ENCODE assay signal across 8 cellular contexts in the genomic region with DNA sequence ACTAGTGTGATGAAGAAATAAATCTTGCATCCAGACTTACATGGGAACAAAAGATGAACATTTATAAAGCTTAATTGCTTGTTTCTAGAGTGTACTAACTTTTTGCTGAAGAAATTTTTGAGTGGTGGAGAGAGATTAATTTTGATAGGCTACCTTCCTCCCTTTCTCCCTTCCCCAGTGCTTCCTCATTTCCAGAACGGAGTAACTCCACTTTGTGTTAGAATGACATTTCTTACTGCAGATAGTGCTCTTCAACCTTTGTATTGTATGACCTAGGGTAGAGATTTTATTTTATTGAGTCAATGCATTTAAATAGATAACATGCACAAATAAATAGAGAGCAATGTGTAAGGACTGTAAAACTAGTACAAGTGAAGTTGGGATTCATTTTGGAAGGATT. TPM values are rescaled to one million over a fixed set of nuclear protein-coding genes. Genes with fewer than 3 reads are reported as not detected.
A peak's percentile ranks its signal among the peaks of the same experiment; 100 is the strongest.
DNase-seq lines count a peak whose midpoint lies in the region; ATAC-seq, FAIRE-seq and TF ChIP-seq lines count a peak whose summit lies in the region.

No MANE protein-coding gene starts in this region.

- dilution Hi-C loops in endothelial cell of umbilical vein (cut with MboI; ENCODE audit: extremely low pct_ligation_motif_present, low sequenced_read_pairs): no loop called here

- FAIRE-seq in endothelial cell of umbilical vein (lab: Jason Lieb, UNC): no peak

- H3K36me3 ChIP-seq in GM23338 (ENCODE audit: insufficient read depth) (peaks cover 8% of the 10 kb centered on the region; the same call in 1 of the 2 replicates), OCI-LY7 (ENCODE audit: insufficient read depth, low read length) (peaks cover 52% of the 10 kb centered on the region), endothelial cell of umbilical vein (ENCODE audit: control insufficient read depth in 2 of 2, extremely low read depth in 1 of 2, insufficient read depth in 2 of 2, low read length in 2 of 2) (peaks cover 2 to 4% of the 10 kb centered on the region in 2 experiments), sigmoid colon (no peaks in the 10 kb centered on the region)

- H3K9me1 ChIP-seq in endothelial cell of umbilical vein (replicated peaks; ENCODE audit: control insufficient read depth, extremely low read depth, insufficient read depth, low read length): no peaks in the 10 kb centered on the region

- H3K9me2 ChIP-seq in GM23338 (ENCODE audit: insufficient read depth) (no peaks in the 10 kb centered on the region), OCI-LY7 (ENCODE audit: insufficient read depth, low read length) (no peaks in the 10 kb centered on the region)

- H3K4me2 ChIP-seq in GM23338: peak overlapping the region; percentile 89
- H3K4me2 ChIP-seq in OCI-LY7 (ENCODE audit: low read length): peak overlapping the region; percentile 89
- H3K4me2 ChIP-seq in endothelial cell of umbilical vein (ENCODE audit: insufficient read depth, low read length): peak overlapping the region; percentile 95

- TF ChIP-seq CTCF in GM23338 (conservative IDR thresholded peaks at IDR 0.05; ENCODE audit: low read depth in 2 of 2) (no peak), OCI-LY7 (conservative IDR thresholded peaks at IDR 0.05; ENCODE audit: low read length) (no peak), endothelial cell of umbilical vein (IDR thresholded peaks at IDR 0.05; ENCODE audit: extremely low read depth in 1 of 2, insufficient read depth in 1 of 2, low read depth in 1 of 2, low read length in 2 of 2) (no peak), sigmoid colon (IDR thresholded peaks at IDR 0.05) (no peak)

- H3K4me3 ChIP-seq in GM23338 (peak overlapping the region; percentile 71), OCI-LY7 (ENCODE audit: low read depth, low read length, poor library complexity, severe bottlenecking) (peak overlapping the region; percentile 98), endothelial cell of umbilical vein (replicated peaks in 1 of 3; ENCODE audit: insufficient read depth in 1 of 3, low read depth in 1 of 3, low read length in 3 of 3) (peak overlapping the region; percentile 78 to 98 (median 90)), sigmoid colon (peak overlapping the region in 3 of 4 donors; percentile 78 to 96 (median 91))

- H4K20me1 ChIP-seq in GM23338 (replicated peaks; ENCODE audit: insufficient read depth): peaks cover 49% of the 10 kb centered on the region
- peaks cover 44% of the 10 kb centered on the region for H4K20me1 ChIP-seq in OCI-LY7 (ENCODE audit: insufficient read depth, low read length)
- H4K20me1 ChIP-seq in endothelial cell of umbilical vein (replicated peaks; ENCODE audit: control insufficient read depth, extremely low read depth, insufficient read depth, low read length): peaks cover 11% of the 10 kb centered on the region

- BruUV-seq in OCI-LY7 (replicated peaks; lab: Mats Ljungman, UMichigan): no TSS peak
- BruUV-seq in endothelial cell of umbilical vein (replicated peaks; lab: Mats Ljungman, UMichigan): no TSS peak

- H3K79me2 ChIP-seq in GM23338 (replicated peaks; ENCODE audit: insufficient read depth) (peaks cover 63% of the 10 kb centered on the region), OCI-LY7 (ENCODE audit: insufficient read depth, low read depth, low read length) (peaks cover 64% of the 10 kb centered on the region), endothelial cell of umbilical vein (ENCODE audit: control insufficient read depth, insufficient read depth, low read length) (peaks cover 66% of the 10 kb centered on the region)

- H3K9me3 ChIP-seq in OCI-LY7 (ENCODE audit: low read length): no peaks in the 10 kb centered on the region
- no peaks in the 10 kb centered on the region for H3K9me3 ChIP-seq in endothelial cell of umbilical vein (replicated peaks; ENCODE audit: control insufficient read depth, insufficient read depth, low read length)
- H3K9me3 ChIP-seq in sigmoid colon: no peaks in the 10 kb centered on the region

- DNase-seq in GM23338 (ENCODE audit: low spot score) (no peak), OCI-LY7 (ENCODE audit: low spot score) (peak; percentile 20), endothelial cell of umbilical vein (ENCODE audit: low read depth, low spot score) (peak; percentile 20), sigmoid colon (no peak), anterior cingulate cortex (lab: John Stamatoyannopoulos, UW) (no peak), HEK293T (ENCODE audit: extremely low spot score) (no peak)
- no peak for DNase-seq in activated effector memory CD4-positive, alpha-beta T cell treated with anti-CD3 and anti-CD28 coated beads, Interleukin-2, amount 50 U/mL, for 16 hours

- 3 to 41% methylated on average over 1 of the region's 1 CpG for WGBS in sigmoid colon, 2 donors

- no peaks in the 10 kb centered on the region for H3K9me3 Mint-ChIP-seq in GM23338

- peaks cover 13% of the 10 kb centered on the region for H3K27me3 Mint-ChIP-seq in GM23338 (ENCODE audit: insufficient read depth, low read depth, poor library complexity)

- peaks cover 14% of the 10 kb centered on the region for H3K36me3 Mint-ChIP-seq in GM23338 (ENCODE audit: low read depth)

- H2AFZ ChIP-seq in GM23338 (no peak overlapping the region), OCI-LY7 (ENCODE audit: low read length) (no peak overlapping the region), endothelial cell of umbilical vein (ENCODE audit: low read depth, low read length) (no peak overlapping the region)

- peak overlapping the region; percentile 74 for H3K9ac ChIP-seq in endothelial cell of umbilical vein (replicated peaks; ENCODE audit: extremely low read depth, insufficient read depth, low read length)

- H3K27ac ChIP-seq in GM23338 (ENCODE audit: low read depth) (no peak overlapping the region), OCI-LY7 (ENCODE audit: low read depth, low read length, poor library complexity, severe bottlenecking) (peak overlapping the region; percentile 88), endothelial cell of umbilical vein (ENCODE audit: insufficient read depth, low read depth, low read length) (no peak overlapping the region), sigmoid colon (peak overlapping the region; percentile 100)

- H3F3A ChIP-seq in GM23338 (replicated peaks; ENCODE audit: low read depth): no peaks in the 10 kb centered on the region

- H3K27ac Mint-ChIP-seq in GM23338: no peak overlapping the region

- ATAC-seq in GM23338: no peak
- ATAC-seq in HG02981 (IDR thresholded peaks at IDR 0.05; ENCODE audit: unreplicated experiment): no peak

- H3K4me3 Mint-ChIP-seq in GM23338: peak overlapping the region; percentile 92

- H3K4me1 ChIP-seq in GM23338 (ENCODE audit: insufficient read depth): peaks cover 18% of the 10 kb centered on the region
- peaks cover 37% of the 10 kb centered on the region for H3K4me1 ChIP-seq in OCI-LY7 (ENCODE audit: insufficient read depth, low read length, poor library complexity, severe bottlenecking)
- peaks cover 18% of the 10 kb centered on the region for H3K4me1 ChIP-seq in endothelial cell of umbilical vein (ENCODE audit: control insufficient read depth, extremely low read depth, insufficient read depth, low read length)
- peaks cover 0 to 43% (median 32%) of the 10 kb centered on the region in 4 donors for H3K4me1 ChIP-seq in sigmoid colon

- intact Hi-C loops in OCI-LY7 (cut with micrococcal nuclease; ENCODE audit: unreplicated experiment): loop anchor here (2.0 to 10.0 kb wide), 3 partner anchors 14 to 491 kb away; a partner anchor contains a TSS
- intact Hi-C loops in endothelial cell of umbilical vein (cut with micrococcal nuclease): loop anchor here (2.0 kb wide), 1 partner anchor 120 kb away; no protein-coding TSS in a partner anchor
- intact Hi-C loops in sigmoid colon (cut with DNase I): loop anchor here (5.0 to 10.0 kb wide), 3 partner anchors 346 to 511 kb away; a partner anchor contains a TSS

- TF ChIP-seq POLR2A in endothelial cell of umbilical vein (IDR thresholded peaks at IDR 0.05; ENCODE audit: low read depth, low read length) (no peak), sigmoid colon (IDR thresholded peaks at IDR 0.05) (no peak)

- TF ChIP-seq EP300 in sigmoid colon (IDR thresholded peaks at IDR 0.05): no peak

- peaks cover 35% of the 10 kb centered on the region for H3K4me1 Mint-ChIP-seq in GM23338

- no peaks in the 10 kb centered on the region for H3K27me3 ChIP-seq in GM23338 (ENCODE audit: insufficient read depth)
- H3K27me3 ChIP-seq in endothelial cell of umbilical vein (ENCODE audit: control insufficient read depth in 2 of 2, insufficient read depth in 2 of 2, low read length in 2 of 2): no peaks in the 10 kb centered on the region
- H3K27me3 ChIP-seq in sigmoid colon: no peaks in the 10 kb centered on the region

- CTCF ChIA-PET in OCI-LY7 (lab: Charles Lee; ENCODE audit: unreplicated experiment) (no interaction called here), endothelial cell of umbilical vein (lab: Charles Lee) (interaction anchor here (0.5 to 2.2 kb wide), 4 partner anchors 24 to 138 kb away, joined by 3 to 23 read pairs (median 4); no protein-coding TSS in a partner anchor), HEK293T (lab: Yijun Ruan, JAX) (no interaction called here)

- POLR2A ChIA-PET in OCI-LY7 (lab: Charles Lee): interaction anchor here (0.7 to 2.1 kb wide), 8 partner anchors 8 to 407 kb away, joined by 3 to 13 read pairs (median 6); no protein-coding TSS in a partner anchor
- POLR2A ChIA-PET in endothelial cell of umbilical vein (lab: Charles Lee): interaction anchor here (0.7 kb wide), 2 partner anchors 79 to 128 kb away, joined by 4 read pairs; no protein-coding TSS in a partner anchor
- POLR2A ChIA-PET in HEK293T (lab: Yijun Ruan, JAX): interaction anchor here (0.5 to 1.6 kb wide), 5 partner anchors 8 to 155 kb away, joined by 3 read pairs; a partner anchor contains a TSS

TF ChIP-seq in GM23338, 12 proteins besides CTCF, POLR2A, EP300 and RAD21 (continues in another document):
- no peak for TF ChIP-seq STAT1 (IDR thresholded peaks at IDR 0.05; ENCODE audit: unreplicated experiment)

TF ChIP-seq in endothelial cell of umbilical vein, 7 proteins besides CTCF, POLR2A, EP300 and RAD21 (continues in another document):
- no peak for TF ChIP-seq GATA2 (IDR thresholded peaks at IDR 0.05; ENCODE audit: insufficient read depth, insufficient read length, low read depth, low read length)

TF ChIP-seq in HEK293T, 16 proteins besides CTCF, POLR2A, EP300 and RAD21 (continues in another document):
- TF ChIP-seq FOXA1 (IDR thresholded peaks at IDR 0.05): no peak

RNA-seq across cellular contexts. Expression of a gene that starts 1.9 kb away (rescaled TPM):
- 135 and 165 TPM in 2 replicates for total RNA-seq in GM23338 (2014; rRNA removed; shearing (Covaris generic))
- polyA plus RNA-seq in GM23338 (2016; fragmentation: Nextera tagmentation; extraction: Ambion mirVana) (275 and 315 TPM in 2 replicates), endothelial cell of umbilical vein (243 and 279 TPM in 2 replicates), sigmoid colon (100 to 1,000 TPM; 105 to 235 (median 117) TPM)
- total RNA-seq in OCI-LY7 (2014; rRNA removed; shearing (Covaris generic)): 45.5 and 53.8 TPM in 2 replicates
- total RNA-seq in OCI-LY7 (2022) (133 and 136 TPM in 2 replicates), endothelial cell of umbilical vein (198 and 227 TPM in 2 replicates), sigmoid colon (10 to 100 TPM; 29.9 to 69.5 (median 42.5) TPM)
- polyA plus RNA-seq in endothelial cell of umbilical vein (2011; cell fraction: cytosol; rRNA removed): 222 and 229 TPM in 2 replicates
- 125 and 161 TPM in 2 replicates for polyA plus RNA-seq in endothelial cell of umbilical vein (2011; cell fraction: nucleus; rRNA removed)
- polyA plus RNA-seq in endothelial cell of umbilical vein (2012): 232 and 271 TPM in 2 replicates
- 190 and 197 TPM in 2 replicates for polyA minus RNA-seq in endothelial cell of umbilical vein
- polyA minus RNA-seq in endothelial cell of umbilical vein (2011; cell fraction: cytosol; rRNA and poly(A)+ RNA removed): 202 TPM
- 48.1 and 57.8 TPM in 2 replicates for polyA minus RNA-seq in endothelial cell of umbilical vein (2011; cell fraction: nucleus; rRNA and poly(A)+ RNA removed)

Comparison
In these comparisons a context has a peak if more than half of its experiments do, and no peak if none do; other contexts are left out.
1. DNase-seq: peak in OCI-LY7 (single experiment) and endothelial cell of umbilical vein (single experiment); none in GM23338 (single experiment), sigmoid colon (single experiment), anterior cingulate cortex (0 of 58), HEK293T (single experiment) and activated effector memory CD4-positive, alpha-beta T cell treated with anti-CD3 and anti-CD28 coated beads, Interleukin-2, amount 50 U/mL, for 16 hours (single experiment).
2. H3K27ac ChIP-seq: peak in OCI-LY7 (single experiment) and sigmoid colon (4 of 4); none in GM23338 (single experiment) and endothelial cell of umbilical vein (single experiment).
3. Peak in every context shown above with its lines, with median percentiles within 50 percentile points of each other: H3K4me2 ChIP-seq and H3K4me3 ChIP-seq.